In the genomic region with DNA sequence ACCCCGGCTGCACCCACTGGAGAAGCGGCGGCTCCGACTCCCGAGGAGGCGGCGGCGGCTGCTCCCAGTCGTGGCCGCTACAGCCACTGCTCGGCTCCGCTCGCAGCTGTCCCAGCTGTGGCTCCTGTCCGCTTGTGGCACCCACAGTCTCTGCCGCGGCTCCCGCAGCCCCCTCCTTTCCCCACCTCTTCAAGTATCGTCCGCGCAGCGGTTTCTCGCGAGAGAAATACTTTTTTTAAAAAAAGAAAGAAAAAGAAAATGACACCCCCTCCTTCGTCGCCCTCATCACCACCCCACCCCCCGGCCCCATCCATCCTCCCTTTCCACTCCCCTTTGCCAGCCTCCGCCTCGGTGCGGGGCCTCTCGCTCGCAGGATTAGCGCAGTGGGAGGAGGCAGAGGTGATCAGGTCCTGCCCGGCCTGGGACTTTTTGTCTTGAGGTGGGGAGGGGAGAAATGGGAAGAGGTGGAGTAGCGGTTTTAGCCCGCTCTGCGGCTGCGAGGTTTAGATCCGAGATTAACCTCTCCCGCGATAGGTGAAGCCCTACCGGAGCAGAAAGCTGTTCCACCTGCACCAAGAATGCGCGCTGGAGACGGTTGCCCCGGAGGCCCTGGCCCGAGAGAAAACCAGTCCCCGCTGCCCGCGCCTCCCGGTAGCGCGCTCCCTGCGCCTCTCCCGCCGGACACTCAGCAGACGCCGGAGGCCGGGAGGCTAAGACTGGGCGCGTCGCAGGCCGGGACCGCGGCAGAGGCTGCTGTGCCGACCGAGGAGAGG, we compare ENCODE assay signal across 8 cellular contexts. TPM values are rescaled to one million over a fixed set of nuclear protein-coding genes. Genes with fewer than 3 reads are reported as not detected.
A peak's percentile ranks its signal among the peaks of the same experiment; 100 is the strongest.
DNase-seq lines count a peak whose midpoint lies in the region; ATAC-seq, FAIRE-seq and TF ChIP-seq lines count a peak whose summit lies in the region.

FBN1 (minus strand) TSS at position 152 of the 773 bp plus-strand sequence. CDS start 940 bp downstream, outside the sequence.

- peak; percentile 85 for ATAC-seq in left ventricle myocardium superior
- ATAC-seq in pancreas: peak; percentile 48 to 79 (median 78)

- H4K20me1 ChIP-seq in GM23248 (ENCODE audit: insufficient read depth): no peaks in the 10 kb centered on the region
- H4K20me1 ChIP-seq in KMS-11 (ENCODE audit: insufficient read depth): no peaks in the 10 kb centered on the region

- H3K4me2 ChIP-seq in GM23248 (ENCODE audit: unreplicated experiment) (peak within 1 kb of the TSS; percentile 93), KMS-11 (peak within 1 kb of the TSS; percentile 33; the same call in 1 of the 2 replicates)

- DNase-seq in activated CD4-positive, alpha-beta T cell treated with anti-CD3 and anti-CD28 coated beads for 48 hours: peak; percentile 34
- DNase-seq in activated CD4-positive, alpha-beta T cell treated with anti-CD3 and anti-CD28 coated beads for 1 hour: no peak
- DNase-seq in GM23248 (peak; percentile 95), amygdala (lab: John Stamatoyannopoulos, UW) (peak in 53 of 56 donors; percentile 18 to 92 (median 73)), left ventricle myocardium superior (peak; percentile 82), pancreas (peak in 5 of 6 donors; percentile 15 to 65 (median 28)), cerebellar nuclear complex (lab: John Stamatoyannopoulos, UW) (no peak)

- H3K4me3 ChIP-seq in GM23248: peak within 1 kb of the TSS; percentile 82
- H3K4me3 ChIP-seq in KMS-11 (IDR thresholded peaks at IDR 0.05; ENCODE audit: insufficient read depth, low read depth, low read length): no peak within 1 kb of the TSS
- H3K4me3 ChIP-seq in pancreas: peak within 1 kb of the TSS; percentile 28 to 55 (median 42)

- no peak for TF ChIP-seq CTCF in KMS-11 (conservative IDR thresholded peaks at IDR 0.05; ENCODE audit: low read depth, low read length)
- no peak for TF ChIP-seq CTCF in pancreas (IDR thresholded peaks at IDR 0.05)

- no peaks in the 10 kb centered on the region for H3K9me2 ChIP-seq in GM23248 (ENCODE audit: insufficient read depth)

- H3F3A ChIP-seq in GM23248 (ENCODE audit: insufficient read depth): peaks cover 36% of the 10 kb centered on the region

- intact Hi-C loops in left ventricle myocardium superior (cut with micrococcal nuclease) (no loop called here), pancreas (cut with DNase I) (no loop called here)

- H2AFZ ChIP-seq in GM23248: peak within 1 kb of the TSS; percentile 71
- peak within 1 kb of the TSS; percentile 64 for H2AFZ ChIP-seq in KMS-11 (ENCODE audit: low read depth)

- in situ Hi-C loops in GM23248 (cut with MboI): loop anchor here (25.0 kb wide), 2 partner anchors 108 to 283 kb away; no protein-coding TSS in a partner anchor

- H3K36me3 ChIP-seq in GM23248 (ENCODE audit: low read depth): peaks cover 27% of the 10 kb centered on the region
- no peaks in the 10 kb centered on the region for H3K36me3 ChIP-seq in KMS-11 (ENCODE audit: insufficient read depth)
- H3K36me3 ChIP-seq in pancreas: no peaks in the 10 kb centered on the region

- H3K9ac ChIP-seq in GM23248 (peak within 1 kb of the TSS; percentile 98), KMS-11 (no peak within 1 kb of the TSS; the same call in 1 of the 2 replicates)

- 1 to 3% methylated on average over 58 to 65 of the region's 66 CpGs for WGBS in GM23248 (ENCODE audit: low coverage in 1 of 2, low lambda C conversion rate in 2 of 2, missing lambda C conversion rate in 2 of 2), 2 experiments
- WGBS in pancreas, 2 donors: 2 to 3% methylated on average over 54 to 66 of the region's 66 CpGs

- H3K9me3 ChIP-seq in GM23248 (ENCODE audit: low read depth) (no peaks in the 10 kb centered on the region), pancreas (no peaks in the 10 kb centered on the region)

- H3K4me1 ChIP-seq in GM23248 (ENCODE audit: insufficient read depth) (peaks cover 12% of the 10 kb centered on the region), KMS-11 (ENCODE audit: low read depth, poor library complexity, severe bottlenecking) (peaks cover 4% of the 10 kb centered on the region), pancreas (peaks cover 0 to 7% (median 0%) of the 10 kb centered on the region in 3 donors)

- H3K79me2 ChIP-seq in GM23248 (ENCODE audit: insufficient read depth): peaks cover 67% of the 10 kb centered on the region
- no peaks in the 10 kb centered on the region for H3K79me2 ChIP-seq in KMS-11 (ENCODE audit: insufficient read depth, low read depth)

- H3K27me3 ChIP-seq in GM23248 (replicated peaks; ENCODE audit: insufficient read depth): no peaks in the 10 kb centered on the region
- H3K27me3 ChIP-seq in KMS-11 (ENCODE audit: insufficient read depth, low read depth): no peaks in the 10 kb centered on the region
- peaks cover 0 to 5% (median 0%) of the 10 kb centered on the region in 4 donors for H3K27me3 ChIP-seq in pancreas

- no peak for FAIRE-seq in pancreas (lab: Jason Lieb, UNC)

- peak within 1 kb of the TSS; percentile 86 for H3K27ac ChIP-seq in GM23248
- no peak within 1 kb of the TSS for H3K27ac ChIP-seq in KMS-11
- peak within 1 kb of the TSS in 3 of 4 donors; percentile 28 to 51 (median 33) for H3K27ac ChIP-seq in pancreas

RNA-seq across cellular contexts. Expression of gene FBN1, which starts in this region (rescaled TPM):
- 1,478 and 1,559 TPM in 2 replicates for total RNA-seq in GM23248 (2014; rRNA removed; shearing (Covaris generic))
- polyA plus RNA-seq in GM23248 (2016; fragmentation: Nextera tagmentation; extraction: Ambion mirVana) (346 and 374 TPM in 2 replicates), pancreas (1 to 10 TPM; 1.5 to 1.9 TPM)
- total RNA-seq in left ventricle myocardium superior (27.6 TPM), pancreas (10 to 100 TPM in 3 of 6 donors, 1 to 10 TPM in 3; 2.4 to 35.2 (median 14.1) TPM)

Comparison
In these comparisons a context has a peak if more than half of its experiments do, and no peak if none do; other contexts are left out.
1. RNA of gene FBN1 (total RNA-seq): 1,478 to 1,559 TPM in GM23248; 27.6 TPM in left ventricle myocardium superior (single experiment) and 2.4 to 35.2 TPM in pancreas; every median in the first group is over 10 times any median in the second.
2. RNA of gene FBN1 (polyA plus RNA-seq): 346 to 374 TPM in GM23248; 1.5 to 1.9 TPM in pancreas; every median in the first group is over 100 times any median in the second.
3. DNase-seq: peak in activated CD4-positive, alpha-beta T cell treated with anti-CD3 and anti-CD28 coated beads for 48 hours (single experiment), GM23248 (single experiment), amygdala (53 of 56), left ventricle myocardium superior (single experiment) and pancreas (5 of 6); none in activated CD4-positive, alpha-beta T cell treated with anti-CD3 and anti-CD28 coated beads for 1 hour (single experiment) and cerebellar nuclear complex (0 of 2).